ENCODE assay signal across 8 cellular contexts in genomic region chr3:23685484-23686258, GRCh38.
A peak's percentile ranks its signal among the peaks of the same experiment; 100 is the strongest.
DNase-seq lines count a peak whose midpoint lies in the region; ATAC-seq and TF ChIP-seq lines count a peak whose summit lies in the region.

No MANE protein-coding gene starts in this region.

- H3K36me3 ChIP-seq in psoas muscle (ENCODE audit: insufficient read depth in 1 of 2, low read depth in 1 of 2) = no peaks in the 10 kb centered on the region

- H3K36me3 Mint-ChIP-seq in activated T-helper 2 cell treated with anti-CD3 and anti-CD28 coated beads, Interferon-gamma antibody, Interleukin-2, Interleukin-4, amounts not matched to agents 10 μg/mL and 5 μg/mL and 100 μg/mL, durations not matched to agents 14 hours and 24 hours and 36 hours (ENCODE audit: low read depth) = no peaks in the 10 kb centered on the region

- no peak overlapping the region for H3K27ac Mint-ChIP-seq in activated T-helper 2 cell treated with anti-CD3 and anti-CD28 coated beads, Interferon-gamma antibody, Interleukin-2, Interleukin-4, amounts not matched to agents 10 μg/mL and 5 μg/mL and 100 μg/mL, durations not matched to agents 14 hours and 24 hours and 36 hours

- peak; percentile 96 to 98 (median 98) for ATAC-seq in psoas muscle
- no peak for ATAC-seq in GM21390 (IDR thresholded peaks at IDR 0.05; ENCODE audit: unreplicated experiment)
- ATAC-seq in HG03196 (IDR thresholded peaks at IDR 0.05; ENCODE audit: unreplicated experiment) = no peak

- no peak for TF ChIP-seq CTCF in foreskin fibroblast (IDR thresholded peaks at IDR 0.05; ENCODE audit: low read depth, low read length)
- no peak for TF ChIP-seq CTCF in psoas muscle (IDR thresholded peaks at IDR 0.05)

- H3K4me1 Mint-ChIP-seq in activated T-helper 2 cell treated with anti-CD3 and anti-CD28 coated beads, Interferon-gamma antibody, Interleukin-2, Interleukin-4, amounts not matched to agents 10 μg/mL and 5 μg/mL and 100 μg/mL, durations not matched to agents 14 hours and 24 hours and 36 hours (ENCODE audit: low read depth) = no peaks in the 10 kb centered on the region

- H3K27me3 Mint-ChIP-seq in activated T-helper 2 cell treated with anti-CD3 and anti-CD28 coated beads, Interferon-gamma antibody, Interleukin-2, Interleukin-4, amounts not matched to agents 10 μg/mL and 5 μg/mL and 100 μg/mL, durations not matched to agents 14 hours and 24 hours and 36 hours (ENCODE audit: low read depth) = no peaks in the 10 kb centered on the region

- intact Hi-C loops in psoas muscle (cut with DNase I) = no loop called here
- intact Hi-C loops in activated T-helper 2 cell treated with anti-CD3 and anti-CD28 coated beads, Interferon-gamma antibody, Interleukin-2, Interleukin-4, amounts not matched to agents 10 μg/mL and 5 μg/mL and 100 μg/mL, durations not matched to agents 14 hours and 24 hours and 36 hours (cut with micrococcal nuclease) = no loop called here

- H3K4me1 ChIP-seq in psoas muscle = peaks cover 6% of the 10 kb centered on the region

- peak overlapping the region; percentile 89 for H3K27ac ChIP-seq in psoas muscle

- no peaks in the 10 kb centered on the region for H3K27me3 ChIP-seq in psoas muscle (ENCODE audit: insufficient read depth in 3 of 3, low read length in 2 of 3)

- H3K4me3 ChIP-seq in foreskin fibroblast (ENCODE audit: low read depth in 1 of 2, low read length in 2 of 2) (no peak overlapping the region), psoas muscle (peak overlapping the region; percentile 27)

- peaks cover 4% of the 10 kb centered on the region for H3K9me3 ChIP-seq in psoas muscle

- H3K4me3 Mint-ChIP-seq in activated T-helper 2 cell treated with anti-CD3 and anti-CD28 coated beads, Interferon-gamma antibody, Interleukin-2, Interleukin-4, amounts not matched to agents 10 μg/mL and 5 μg/mL and 100 μg/mL, durations not matched to agents 14 hours and 24 hours and 36 hours (ENCODE audit: low read depth) = no peak overlapping the region

- peaks cover 7% of the 10 kb centered on the region for H3K9me3 Mint-ChIP-seq in activated T-helper 2 cell treated with anti-CD3 and anti-CD28 coated beads, Interferon-gamma antibody, Interleukin-2, Interleukin-4, amounts not matched to agents 10 μg/mL and 5 μg/mL and 100 μg/mL, durations not matched to agents 14 hours and 24 hours and 36 hours

- 16 to 38% (median 21%) methylated on average over 10 of the region's 10 CpGs for WGBS in psoas muscle, 3 donors

- peak; percentile 21 for DNase-seq in stimulated activated CD4-positive, alpha-beta T cell treated with anti-CD3 and anti-CD28 coated beads, Interleukin-15, amount 100 ng/mL, for 24 hours
- DNase-seq in stimulated activated CD4-positive, alpha-beta T cell treated with anti-CD3 and anti-CD28 coated beads, Interleukin-2, amount 100 ng/mL, for 24 hours = no peak
- peak; percentile 82 to 83 for DNase-seq in SHP77 (lab: John Stamatoyannopoulos, UW)
- DNase-seq in foreskin fibroblast = peak; percentile 99 to 100
- peak; percentile 78 to 81 for DNase-seq in psoas muscle
- DNase-seq in activated T-helper 2 cell treated with anti-CD3 and anti-CD28 coated beads, Interferon-gamma antibody, Interleukin-2, Interleukin-4, amounts not matched to agents 10 μg/mL and 5 μg/mL and 100 μg/mL, durations not matched to agents 14 hours and 24 hours and 36 hours (ENCODE audit: low spot score) = no peak

Comparison
In these comparisons a context has a peak if more than half of its experiments do, and no peak if none do; other contexts are left out.
1. DNase-seq: peak in stimulated activated CD4-positive, alpha-beta T cell treated with anti-CD3 and anti-CD28 coated beads, Interleukin-15, amount 100 ng/mL, for 24 hours (single experiment), SHP77 (2 of 2), foreskin fibroblast (2 of 2) and psoas muscle (2 of 2); none in stimulated activated CD4-positive, alpha-beta T cell treated with anti-CD3 and anti-CD28 coated beads, Interleukin-2, amount 100 ng/mL, for 24 hours (0 of 2) and activated T-helper 2 cell treated with anti-CD3 and anti-CD28 coated beads, Interferon-gamma antibody, Interleukin-2, Interleukin-4, amounts not matched to agents 10 μg/mL and 5 μg/mL and 100 μg/mL, durations not matched to agents 14 hours and 24 hours and 36 hours (single experiment).
2. ATAC-seq: peak in psoas muscle (4 of 4); none in GM21390 (single experiment) and HG03196 (single experiment).